ENCODE assay signal across 23 cellular contexts in genomic region chr18:74589021-74589420, GRCh38. TPM values are rescaled to one million over a fixed set of nuclear protein-coding genes. Genes with fewer than 3 reads are reported as not detected.
A peak's percentile ranks its signal among the peaks of the same experiment; 100 is the strongest.
DNase-seq lines count a peak whose midpoint lies in the region; ATAC-seq, FAIRE-seq and TF ChIP-seq lines count a peak whose summit lies in the region.
"Had no signal": no experiment of that assay in that cellular context is flagged by ENCODE, and none has a peak within 500 bp of the region (broad histone marks: within the 10 kb centered on the region; RNA-seq: fewer than 3 reads in every experiment).

No MANE protein-coding gene starts in this region.

- H3K4me1 Mint-ChIP-seq in CD8-positive, alpha-beta memory T cell = peaks cover 4 to 13% (median 7%) of the 10 kb centered on the region in 3 donors

- H3K36me3 Mint-ChIP-seq in CD8-positive, alpha-beta memory T cell = peaks cover 4 to 12% (median 11%) of the 10 kb centered on the region in 3 donors

- POLR2A ChIA-PET in HepG2 (lab: Yijun Ruan, JAX) = no interaction called here
- POLR2A ChIA-PET in CD8-positive, alpha-beta memory T cell (lab: Charles Lee) = no interaction called here

- CTCF ChIA-PET in HepG2 (lab: Yijun Ruan, JAX; ENCODE audit: low intra/inter-chr PET ratio, low total read pairs) = no interaction called here
- CTCF ChIA-PET in CD8-positive, alpha-beta memory T cell (lab: Charles Lee) = no interaction called here

- TF ChIP-seq POLR2A in HepG2 (IDR thresholded peaks at IDR 0.05; ENCODE audit: insufficient read depth in 1 of 2, low read depth in 2 of 2, low read length in 2 of 2) = no peak

- peak overlapping the region in 1 of 8 donors; percentile 43 for H3K27ac Mint-ChIP-seq in CD8-positive, alpha-beta memory T cell
- H3K27ac Mint-ChIP-seq: activated CD4-positive, alpha-beta T cell treated with anti-CD3 and anti-CD28 coated beads, Interleukin-2, amount 10 ng/mL, durations not matched to agents 7 days and 5 days had no signal

- peaks cover 2 to 16% of the 10 kb centered on the region in 2 donors for H3K27me3 Mint-ChIP-seq in CD8-positive, alpha-beta memory T cell

- in situ Hi-C loops in HepG2 (cut with HindIII; ENCODE audit: extremely low pct_ligation_motif_present, low pct_unique_long_range_greater_than_20kb) = no loop called here

- ATAC-seq in GM18867 (IDR thresholded peaks at IDR 0.05; ENCODE audit: unreplicated experiment) = peak; percentile 41
- peak; percentile 36 for ATAC-seq in HepG2
- no peak for ATAC-seq in GM19023 (IDR thresholded peaks at IDR 0.05; ENCODE audit: unreplicated experiment)
- ATAC-seq: gastrocnemius medialis had no signal

- WGBS in HepG2 (ENCODE audit: low lambda C conversion rate) = 19% methylated on average over 5 of the region's 6 CpGs

- no peak overlapping the region for H2AFZ ChIP-seq in HepG2 (ENCODE audit: low read length)

- no peak for TF ChIP-seq CTCF in HepG2 (CRISPR knock-in tag; IDR thresholded peaks at IDR 0.05)
- TF ChIP-seq CTCF in coronary artery (IDR thresholded peaks at IDR 0.05) = no peak

- FAIRE-seq in HepG2 (lab: Jason Lieb, UNC) = no peak

- TF ChIP-seq EP300 in HepG2 (IDR thresholded peaks at IDR 0.05; ENCODE audit: low read depth in 2 of 2, low read length in 2 of 2) (no peak), HepG2 (CRISPR knock-in tag; IDR thresholded peaks at IDR 0.05; ENCODE audit: borderline replicate concordance) (no peak)

- no peak overlapping the region for H3K9ac ChIP-seq in HepG2 (ENCODE audit: insufficient read depth, low read depth, low read length)

- no peaks in the 10 kb centered on the region; a peak in 1 of 5 replicates for H3K36me3 ChIP-seq in HepG2 (replicated peaks in 1 of 2; ENCODE audit: control insufficient read depth in 1 of 2, insufficient read depth in 2 of 2, low read length in 2 of 2)
- peaks cover 8% of the 10 kb centered on the region for H3K36me3 ChIP-seq in CD8-positive, alpha-beta memory T cell (ENCODE audit: insufficient read depth, low read length)
- H3K36me3 ChIP-seq: brain microvascular endothelial cell had no signal

- no peak for TF ChIP-seq RAD21 in HepG2 (CRISPR knock-in tag; IDR thresholded peaks at IDR 0.05)

- peak overlapping the region; percentile 20; the same call in 1 of the 2 replicates for H3K4me2 ChIP-seq in HepG2 (ENCODE audit: low read depth, low read length)

- H3K27ac ChIP-seq in HepG2 (ENCODE audit: extremely low read length, insufficient read depth, low read length) (no peak overlapping the region), coronary artery (no peak overlapping the region)
- H3K27ac ChIP-seq in CD8-positive, alpha-beta memory T cell (ENCODE audit: low read depth, low read length) = no peak overlapping the region
- H3K27ac ChIP-seq: brain microvascular endothelial cell, gastrocnemius medialis, thoracic aorta had no signal

- H3K9me3 ChIP-seq in HepG2 (ENCODE audit: low read length) = no peaks in the 10 kb centered on the region
- H3K9me3 ChIP-seq in CD8-positive, alpha-beta memory T cell (ENCODE audit: low read length) = no peaks in the 10 kb centered on the region
- H3K9me3 ChIP-seq: gastrocnemius medialis had no signal

- intact Hi-C loops in HepG2 (cut with micrococcal nuclease; ENCODE audit: unreplicated experiment) = no loop called here

- no peak overlapping the region for H3K4me3 ChIP-seq in HepG2 (replicated peaks in 1 of 3; ENCODE audit: insufficient read depth in 1 of 3, low read depth in 2 of 3, low read length in 3 of 3)
- no peak overlapping the region for H3K4me3 ChIP-seq in coronary artery
- no peak overlapping the region for H3K4me3 ChIP-seq in CD8-positive, alpha-beta memory T cell (ENCODE audit: low read length)
- H3K4me3 ChIP-seq: gastrocnemius medialis, thoracic aorta had no signal

- peaks cover 19% of the 10 kb centered on the region for H3K4me1 ChIP-seq in HepG2 (ENCODE audit: insufficient read depth, low read length)
- H3K4me1 ChIP-seq in CD8-positive, alpha-beta memory T cell (ENCODE audit: insufficient read depth, low read length) = no peaks in the 10 kb centered on the region

- H3K4me3 Mint-ChIP-seq in CD8-positive, alpha-beta memory T cell = no peak overlapping the region
- H3K4me3 Mint-ChIP-seq: activated CD4-positive, alpha-beta T cell treated with anti-CD3 and anti-CD28 coated beads, Interleukin-2, amount 10 ng/mL, durations not matched to agents 7 days and 5 days had no signal

- DNase-seq in AML-193 (lab: John Stamatoyannopoulos, UW) (peak; percentile 64 to 76), OCI-M1 (lab: John Stamatoyannopoulos, UW) (peak; percentile 53), HepG2 (ENCODE audit: low spot score) (no peak), LoVo (ENCODE audit: low spot score) (no peak), coronary artery (ENCODE audit: low spot score) (no peak)
- no peak for DNase-seq in CD8-positive, alpha-beta memory T cell
- DNase-seq: activated CD4-positive, alpha-beta T cell treated with anti-CD3 and anti-CD28 coated beads, Interleukin-2, amount 10 ng/mL, durations not matched to agents 7 days and 5 days; activated CD8-positive, alpha-beta memory T cell treated with anti-CD3 and anti-CD28 coated beads, Interleukin-2, amount 50 U/mL, for 48 hours; activated effector memory CD4-positive, alpha-beta T cell treated with anti-CD3 and anti-CD28 coated beads, Interleukin-2, amount 50 U/mL, for 16 hours; brain microvascular endothelial cell; COR-L47; gastrocnemius medialis; GOT3; kidney glomerular epithelial cell; NCI-H146; NCI-H748 treated with DMSO at 0.1 percent for 48 hours; SW 1271 had no signal

- H3K79me2 ChIP-seq in HepG2 (ENCODE audit: insufficient read depth, low read length) = no peaks in the 10 kb centered on the region

- no TSS peak for BruUV-seq in HepG2 (replicated peaks; lab: Mats Ljungman, UMichigan)

- no peaks in the 10 kb centered on the region for H4K20me1 ChIP-seq in HepG2 (ENCODE audit: insufficient read depth, low read length)

- H3K9me3 Mint-ChIP-seq in CD8-positive, alpha-beta memory T cell = no peaks in the 10 kb centered on the region

- peaks cover 0 to 3% of the 10 kb centered on the region in 2 experiments; a peak in 3 of 5 replicates for H3K27me3 ChIP-seq in HepG2 (ENCODE audit: control insufficient read depth in 1 of 2, insufficient read depth in 2 of 2, low read length in 2 of 2)
- H3K27me3 ChIP-seq in CD8-positive, alpha-beta memory T cell (ENCODE audit: insufficient read depth, low read length, poor library complexity, severe bottlenecking) = peaks cover 10% of the 10 kb centered on the region
- H3K27me3 ChIP-seq: brain microvascular endothelial cell, gastrocnemius medialis had no signal

TF ChIP-seq in HepG2, 621 proteins besides CTCF, POLR2A, EP300 and RAD21 (continues in another document):
- TF ChIP-seq HNRNPL (IDR thresholded peaks at IDR 0.05; ENCODE audit: low read depth, low read length) = no peak

RNA-seq across cellular contexts. Expression of gene ZNF407, which starts 8.6 kb away (rescaled TPM):
- total RNA-seq in HepG2 (2016; rRNA removed; fragmentation: Illumina TruSeq; extraction: Trizol) = 8.3 and 8.7 TPM in 2 replicates
- total RNA-seq in HepG2 (2016; cell fraction: cytosol; rRNA removed; fragmentation: Illumina TruSeq; extraction: Trizol; ENCODE audit: low read depth) = 3.8 and 5.4 TPM in 2 replicates
- total RNA-seq in HepG2 (2016; cell fraction: insoluble cytoplasmic fraction; rRNA removed; fragmentation: Illumina TruSeq; extraction: Trizol) = 7.6 and 8.5 TPM in 2 replicates
- total RNA-seq in HepG2 (2016; cell fraction: membrane; rRNA removed; fragmentation: Illumina TruSeq; extraction: Trizol) = 3.2 and 3.7 TPM in 2 replicates
- total RNA-seq in HepG2 (2016; cell fraction: nucleus; rRNA removed; fragmentation: Illumina TruSeq; extraction: Trizol) = 30.6 and 34.2 TPM in 2 replicates
- 2.2 and 2.3 TPM in 2 replicates for polyA plus RNA-seq in HepG2 (2011; rRNA removed)
- polyA plus RNA-seq in HepG2 (2011; cell fraction: cytosol; rRNA removed) = 1.9 TPM in 2 replicates
- polyA plus RNA-seq in HepG2 (2011; cell fraction: nucleus; rRNA removed) = 5.6 and 6.2 TPM in 2 replicates
- 2.2 and 3.1 TPM in 2 replicates for polyA plus RNA-seq in HepG2 (2012)
- polyA plus RNA-seq in HepG2 (2016; cell fraction: cytosol; fragmentation: Illumina TruSeq; extraction: Trizol; ENCODE audit: low read depth) = 0.15 and 0.18 TPM in 2 replicates
- 2.2 and 2.5 TPM in 2 replicates for polyA plus RNA-seq in HepG2 (2016; cell fraction: insoluble cytoplasmic fraction; fragmentation: Illumina TruSeq; extraction: Trizol; ENCODE audit: low read depth)
- polyA plus RNA-seq in HepG2 (2016; cell fraction: membrane; fragmentation: Illumina TruSeq; extraction: Trizol; ENCODE audit: low read depth) = 0.23 and 0.27 TPM in 2 replicates
- polyA plus RNA-seq in HepG2 (2016; cell fraction: nucleus; fragmentation: Illumina TruSeq; extraction: Trizol; ENCODE audit: insufficient read depth, low read depth) = 5.1 and 5.5 TPM in 2 replicates
- polyA minus RNA-seq in HepG2 (2011; rRNA and poly(A)+ RNA removed; ENCODE audit: low replicate concordance) = 24.1 and 31.8 TPM in 2 replicates
- polyA minus RNA-seq in HepG2 (2011; cell fraction: cytosol; rRNA and poly(A)+ RNA removed) = 5.8 and 8.0 TPM in 2 replicates
- 109 and 118 TPM in 2 replicates for polyA minus RNA-seq in HepG2 (2011; cell fraction: nucleus; rRNA and poly(A)+ RNA removed)
- 10 to 100 TPM; 14.9 to 15.5 TPM for total RNA-seq in CD8-positive, alpha-beta memory T cell
- polyA plus RNA-seq in CD8-positive, alpha-beta memory T cell = 4.1 TPM

RNA-seq across cellular contexts. Expression of gene CNDP1, which starts 54.7 kb away (rescaled TPM):
- not detected in 2 replicates for total RNA-seq in HepG2 (2016; rRNA removed; fragmentation: Illumina TruSeq; extraction: Trizol)
- not detected in 2 replicates for total RNA-seq in HepG2 (2016; cell fraction: cytosol; rRNA removed; fragmentation: Illumina TruSeq; extraction: Trizol; ENCODE audit: low read depth)
- 0.06 TPM in 1 of 2 replicates, not detected in the other for total RNA-seq in HepG2 (2016; cell fraction: insoluble cytoplasmic fraction; rRNA removed; fragmentation: Illumina TruSeq; extraction: Trizol)
- not detected in 2 replicates for total RNA-seq in HepG2 (2016; cell fraction: membrane; rRNA removed; fragmentation: Illumina TruSeq; extraction: Trizol)
- not detected in 2 replicates for total RNA-seq in HepG2 (2016; cell fraction: nucleus; rRNA removed; fragmentation: Illumina TruSeq; extraction: Trizol)
- 0.01 and 0.13 TPM in 2 replicates for polyA plus RNA-seq in HepG2 (2011; rRNA removed)
- polyA plus RNA-seq in HepG2 (2011; cell fraction: cytosol; rRNA removed) = 0.03 TPM in 1 of 2 replicates, not detected in the other
- 0.08 and 0.45 TPM in 2 replicates for polyA plus RNA-seq in HepG2 (2011; cell fraction: nucleus; rRNA removed)
- polyA plus RNA-seq in HepG2 (2012) = 0.07 TPM in 1 of 2 replicates, not detected in the other
- polyA plus RNA-seq in HepG2 (2016; cell fraction: cytosol; fragmentation: Illumina TruSeq; extraction: Trizol; ENCODE audit: low read depth) = not detected in 2 replicates
- polyA plus RNA-seq in HepG2 (2016; cell fraction: insoluble cytoplasmic fraction; fragmentation: Illumina TruSeq; extraction: Trizol; ENCODE audit: low read depth) = not detected in 2 replicates
- polyA plus RNA-seq in HepG2 (2016; cell fraction: membrane; fragmentation: Illumina TruSeq; extraction: Trizol; ENCODE audit: low read depth) = not detected in 2 replicates
- polyA plus RNA-seq in HepG2 (2016; cell fraction: nucleus; fragmentation: Illumina TruSeq; extraction: Trizol; ENCODE audit: insufficient read depth, low read depth) = 0.25 TPM in 1 of 2 replicates, not detected in the other
- not detected in 2 replicates for polyA minus RNA-seq in HepG2 (2011; rRNA and poly(A)+ RNA removed; ENCODE audit: low replicate concordance)
- not detected in 2 replicates for polyA minus RNA-seq in HepG2 (2011; cell fraction: cytosol; rRNA and poly(A)+ RNA removed)
- polyA minus RNA-seq in HepG2 (2011; cell fraction: nucleus; rRNA and poly(A)+ RNA removed) = 0.13 and 0.37 TPM in 2 replicates
- under 1 TPM in 1 of 2 experiments, not detected in 1; 0.09 TPM for total RNA-seq in CD8-positive, alpha-beta memory T cell
- polyA plus RNA-seq in CD8-positive, alpha-beta memory T cell = not detected
- total RNA-seq: activated CD4-positive, alpha-beta T cell treated with anti-CD3 and anti-CD28 coated beads, Interleukin-2, amount 10 ng/mL, durations not matched to agents 7 days and 5 days; Daoy; gastrocnemius medialis; HT1080; mononuclear cell; thoracic aorta had no signal

Comparison
In these comparisons a context has a peak if more than half of its experiments do, and no peak if none do; other contexts are left out.
1. DNase-seq: peak in AML-193 (2 of 2) and OCI-M1 (single experiment); none in HepG2 (single experiment), LoVo (single experiment), coronary artery (single experiment) and CD8-positive, alpha-beta memory T cell (0 of 5).